Comparison of ENCODE assay signal across 10 cellular contexts in the genomic region with DNA sequence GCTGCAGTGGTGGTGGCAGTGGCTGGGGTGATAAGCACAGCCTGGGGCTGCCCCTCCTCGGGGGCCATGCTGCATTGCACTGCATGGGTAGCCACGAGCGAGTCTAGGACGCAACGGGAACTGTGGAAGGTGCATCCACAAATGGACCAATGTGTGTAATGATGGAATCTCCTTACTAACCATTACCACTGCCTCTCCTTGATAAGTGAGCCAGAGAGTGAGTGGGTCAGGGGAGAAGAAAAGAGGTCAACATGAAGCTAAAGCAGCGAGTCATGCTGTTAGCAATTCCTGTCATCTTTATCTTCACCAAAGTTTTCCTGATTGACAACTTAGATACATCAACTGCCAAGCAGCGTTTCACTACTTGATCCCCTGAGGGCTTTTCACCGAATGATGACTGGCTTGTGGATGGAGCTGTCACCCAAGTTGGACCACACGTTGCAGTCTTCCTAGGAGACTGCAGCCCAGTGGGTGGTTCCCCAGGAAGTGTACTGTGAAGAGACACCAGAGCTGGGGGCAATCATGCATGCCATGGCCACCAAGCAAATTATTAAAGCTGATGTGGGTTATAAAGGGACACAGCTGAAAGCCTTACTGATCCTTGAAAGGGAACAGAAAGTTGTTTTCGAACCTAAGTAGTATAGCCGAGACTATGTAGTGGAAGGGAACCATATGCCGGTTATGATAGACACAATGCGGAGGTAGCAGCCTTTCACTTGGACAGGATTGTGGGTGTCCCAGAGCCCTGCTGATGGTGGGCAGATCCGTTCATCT. TPM values are rescaled to one million over a fixed set of nuclear protein-coding genes. Genes with fewer than 3 reads are reported as not detected.
DNase-seq lines count a peak whose midpoint lies in the region; ATAC-seq lines count a peak whose summit lies in the region.
"Had no signal": no experiment of that assay in that cellular context is flagged by ENCODE, and none has a peak within 500 bp of the region (broad histone marks: within the 10 kb centered on the region; RNA-seq: fewer than 3 reads in every experiment).

No MANE protein-coding gene starts in this region.

- ATAC-seq in GM19023 (IDR thresholded peaks at IDR 0.05; ENCODE audit: unreplicated experiment) (peak; percentile 92), HG02571 (IDR thresholded peaks at IDR 0.05; ENCODE audit: unreplicated experiment) (peak; percentile 80), HG03457 (IDR thresholded peaks at IDR 0.05; ENCODE audit: unreplicated experiment) (peak; percentile 94)
- peak; percentile 97 for ATAC-seq in stimulated activated memory B cell treated with anti-CD40 and anti-IgM and Interleukin-4, amounts not matched to agents 10 μg/mL and 1 μg/mL and 100 μg/mL, for 72 hours

- DNase-seq in activated T-helper 1 cell treated with anti-CD3 and anti-CD28 coated beads, Interleukin-12 subunit alpha, Interleukin-12 subunit beta, Interleukin-2, Interleukin-4 antibody, amounts not matched to agents 30 ng/mL and 10 ng/mL and 1 ng/mL, durations not matched to agents 14 hours and 24 hours and 36 hours (ENCODE audit: low spot score): no peak
- DNase-seq in NCI-H187 treated with DMSO at 0.1 percent for 48 hours (lab: John Stamatoyannopoulos, UW) (no peak), globus pallidus (ENCODE audit: low spot score) (no peak)

- intact Hi-C loops in activated T-helper 1 cell treated with anti-CD3 and anti-CD28 coated beads, Interleukin-12 subunit alpha, Interleukin-12 subunit beta, Interleukin-2, Interleukin-4 antibody, amounts not matched to agents 30 ng/mL and 10 ng/mL and 1 ng/mL, durations not matched to agents 14 hours and 24 hours and 36 hours (cut with micrococcal nuclease): no loop called here

- H3K27me3 Mint-ChIP-seq in stimulated activated memory B cell treated with anti-CD40 and anti-IgM and Interleukin-4, amounts not matched to agents 10 μg/mL and 1 μg/mL and 100 μg/mL, for 72 hours: no peaks in the 10 kb centered on the region
- peaks cover 7% of the 10 kb centered on the region for H3K27me3 Mint-ChIP-seq in activated T-helper 1 cell treated with anti-CD3 and anti-CD28 coated beads, Interleukin-12 subunit alpha, Interleukin-12 subunit beta, Interleukin-2, Interleukin-4 antibody, amounts not matched to agents 30 ng/mL and 10 ng/mL and 1 ng/mL, durations not matched to agents 14 hours and 24 hours and 36 hours (ENCODE audit: insufficient read depth)

- H3K4me3 Mint-ChIP-seq in stimulated activated memory B cell treated with anti-CD40 and anti-IgM and Interleukin-4, amounts not matched to agents 10 μg/mL and 1 μg/mL and 100 μg/mL, for 72 hours: peak overlapping the region; percentile 51
- no peak overlapping the region for H3K4me3 Mint-ChIP-seq in activated T-helper 1 cell treated with anti-CD3 and anti-CD28 coated beads, Interleukin-12 subunit alpha, Interleukin-12 subunit beta, Interleukin-2, Interleukin-4 antibody, amounts not matched to agents 30 ng/mL and 10 ng/mL and 1 ng/mL, durations not matched to agents 14 hours and 24 hours and 36 hours

- H3K9me3 Mint-ChIP-seq in stimulated activated memory B cell treated with anti-CD40 and anti-IgM and Interleukin-4, amounts not matched to agents 10 μg/mL and 1 μg/mL and 100 μg/mL, for 72 hours: peaks cover 2% of the 10 kb centered on the region
- H3K9me3 Mint-ChIP-seq in activated T-helper 1 cell treated with anti-CD3 and anti-CD28 coated beads, Interleukin-12 subunit alpha, Interleukin-12 subunit beta, Interleukin-2, Interleukin-4 antibody, amounts not matched to agents 30 ng/mL and 10 ng/mL and 1 ng/mL, durations not matched to agents 14 hours and 24 hours and 36 hours: no peaks in the 10 kb centered on the region

- H3K36me3 Mint-ChIP-seq in stimulated activated memory B cell treated with anti-CD40 and anti-IgM and Interleukin-4, amounts not matched to agents 10 μg/mL and 1 μg/mL and 100 μg/mL, for 72 hours: peaks cover 7% of the 10 kb centered on the region
- H3K36me3 Mint-ChIP-seq in activated T-helper 1 cell treated with anti-CD3 and anti-CD28 coated beads, Interleukin-12 subunit alpha, Interleukin-12 subunit beta, Interleukin-2, Interleukin-4 antibody, amounts not matched to agents 30 ng/mL and 10 ng/mL and 1 ng/mL, durations not matched to agents 14 hours and 24 hours and 36 hours (ENCODE audit: low read depth): no peaks in the 10 kb centered on the region

- H3K4me1 Mint-ChIP-seq in stimulated activated memory B cell treated with anti-CD40 and anti-IgM and Interleukin-4, amounts not matched to agents 10 μg/mL and 1 μg/mL and 100 μg/mL, for 72 hours: peaks cover 62% of the 10 kb centered on the region
- H3K4me1 Mint-ChIP-seq in activated T-helper 1 cell treated with anti-CD3 and anti-CD28 coated beads, Interleukin-12 subunit alpha, Interleukin-12 subunit beta, Interleukin-2, Interleukin-4 antibody, amounts not matched to agents 30 ng/mL and 10 ng/mL and 1 ng/mL, durations not matched to agents 14 hours and 24 hours and 36 hours (ENCODE audit: low read depth): peaks cover 5% of the 10 kb centered on the region

- peak overlapping the region; percentile 94 for H3K27ac Mint-ChIP-seq in stimulated activated memory B cell treated with anti-CD40 and anti-IgM and Interleukin-4, amounts not matched to agents 10 μg/mL and 1 μg/mL and 100 μg/mL, for 72 hours
- H3K27ac Mint-ChIP-seq in activated T-helper 1 cell treated with anti-CD3 and anti-CD28 coated beads, Interleukin-12 subunit alpha, Interleukin-12 subunit beta, Interleukin-2, Interleukin-4 antibody, amounts not matched to agents 30 ng/mL and 10 ng/mL and 1 ng/mL, durations not matched to agents 14 hours and 24 hours and 36 hours: no peak overlapping the region

RNA-seq across cellular contexts. Expression of a gene that starts 20.6 kb away (rescaled TPM):
- total RNA-seq in activated T-helper 1 cell treated with anti-CD3 and anti-CD28 coated beads, Interleukin-12 subunit alpha, Interleukin-12 subunit beta, Interleukin-2, Interleukin-4 antibody, amounts not matched to agents 30 ng/mL and 10 ng/mL and 1 ng/mL, durations not matched to agents 14 hours and 24 hours and 36 hours: not detected in 2 replicates
- total RNA-seq: lung microvascular endothelial cell, skeletal muscle tissue, subcutaneous adipose tissue had no signal

RNA-seq across cellular contexts. Expression of a gene that starts 34.7 kb away (rescaled TPM):
- total RNA-seq in activated T-helper 1 cell treated with anti-CD3 and anti-CD28 coated beads, Interleukin-12 subunit alpha, Interleukin-12 subunit beta, Interleukin-2, Interleukin-4 antibody, amounts not matched to agents 30 ng/mL and 10 ng/mL and 1 ng/mL, durations not matched to agents 14 hours and 24 hours and 36 hours: 75.4 and 85.7 TPM in 2 replicates
